In genomic region chr15:50431204-50431603, GRCh38 we compare ENCODE assay signal across 16 cellular contexts.
"Had no signal": no experiment of that assay in that cellular context is flagged by ENCODE, and none has a peak within 500 bp of the region (broad histone marks: within the 10 kb centered on the region; RNA-seq: fewer than 3 reads in every experiment).

No MANE protein-coding gene starts in this region.

- H3K9me3 ChIP-seq: breast epithelium, left ventricle myocardium inferior, stomach had no signal

- ATAC-seq: activated T-helper 17 cell treated with anti-CD3 and anti-CD28 coated beads, Interleukin-2, amount 50 U/mL, for 72 hours; foreskin keratinocyte; sciatic nerve had no signal

- DNase-seq: activated CD4-positive, alpha-beta T cell treated with anti-CD3 and anti-CD28 coated beads, Interleukin-2, amount 50 U/mL, for 4 hours; activated CD4-positive, CD25-positive, alpha-beta regulatory T cell treated with anti-CD3 and anti-CD28 coated beads, Interleukin-2, amount 50 U/mL, for 72 hours; activated naive CD4-positive, alpha-beta T cell treated with Interleukin-2 at 50 U/mL for 16 hours; aorta; glutamatergic neuron; left ventricle myocardium inferior; mesenchymal stem cell; nephron progenitor cell; occipital lobe; stimulated activated CD4-positive, alpha-beta T cell treated with anti-CD3 and anti-CD28 coated beads, Interleukin-1b, Interleukin-23, amount 100 ng/mL, for 48 hours; stomach; T-helper 1 cell had no signal

- H3K4me3 ChIP-seq: breast epithelium, left ventricle myocardium inferior, stomach had no signal

- H3K4me1 ChIP-seq: breast epithelium, foreskin keratinocyte had no signal

- H3K27me3 Mint-ChIP-seq: activated T-helper 17 cell treated with anti-CD3 and anti-CD28 coated beads, Interleukin-2, amount 50 U/mL, for 72 hours had no signal

- H3K27me3 ChIP-seq: breast epithelium, foreskin keratinocyte, stomach had no signal

- H3K27ac ChIP-seq: breast epithelium, foreskin keratinocyte, left ventricle myocardium inferior, stomach had no signal

- H3K36me3 ChIP-seq: breast epithelium had no signal

- H3K27ac Mint-ChIP-seq: activated T-helper 17 cell treated with anti-CD3 and anti-CD28 coated beads, Interleukin-2, amount 50 U/mL, for 72 hours; nephron progenitor cell had no signal

- H3K9me3 Mint-ChIP-seq: activated T-helper 17 cell treated with anti-CD3 and anti-CD28 coated beads, Interleukin-2, amount 50 U/mL, for 72 hours; nephron progenitor cell had no signal

- H3K4me3 Mint-ChIP-seq: activated T-helper 17 cell treated with anti-CD3 and anti-CD28 coated beads, Interleukin-2, amount 50 U/mL, for 72 hours; nephron progenitor cell had no signal
